37 cellular contexts compared by ENCODE assay signal in genomic region chr18:65760457-65760856, GRCh38. TPM values are rescaled to one million over a fixed set of nuclear protein-coding genes. Genes with fewer than 3 reads are reported as not detected.
"Had no signal": no experiment of that assay in that cellular context is flagged by ENCODE, and none has a peak within 500 bp of the region (broad histone marks: within the 10 kb centered on the region; RNA-seq: fewer than 3 reads in every experiment).

No MANE protein-coding gene starts in this region.

- H3K36me3 Mint-ChIP-seq: activated CD4-positive, alpha-beta memory T cell treated with anti-CD3 and anti-CD28 coated beads for 36 hours; activated naive CD4-positive, alpha-beta T cell treated with anti-CD3 and anti-CD28 coated beads, Interleukin-2, amount 50 U/mL, for 72 hours; activated naive CD8-positive, alpha-beta T cell treated with anti-CD3 and anti-CD28 coated beads for 36 hours had no signal

- ATAC-seq: activated CD8-positive, alpha-beta T cell treated with anti-CD3 and anti-CD28 coated beads for 36 hours; activated naive CD4-positive, alpha-beta T cell treated with anti-CD3 and anti-CD28 coated beads, Interleukin-2, amount 50 U/mL, for 72 hours; activated T-cell treated with anti-CD3 and anti-CD28 coated beads, Interleukin-2, amount 50 U/mL, for 4 hours; activated T-cell treated with anti-CD3 and anti-CD28 coated beads, Interleukin-2, amount 50 U/mL, for 72 hours; activated T-helper 17 cell treated with anti-CD3 and anti-CD28 coated beads, Interleukin-2, amount 50 U/mL, for 72 hours; body of pancreas had no signal

- H3K36me3 ChIP-seq: adrenal gland, brain microvascular endothelial cell, breast epithelium had no signal

- H3K9me3 Mint-ChIP-seq: activated B cell treated with CpG ODN at 0.5 μM for 24 hours; activated CD4-positive, alpha-beta T cell treated with anti-CD3 and anti-CD28 coated beads, Interleukin-2, amount 10 ng/mL, durations not matched to agents 24 days and 14 days; activated CD8-positive, alpha-beta T cell treated with anti-CD3 and anti-CD28 coated beads for 36 hours; activated T-cell treated with anti-CD3 and anti-CD28 coated beads, Interleukin-2, amount 50 U/mL, for 4 hours; activated T-helper 1 cell treated with anti-CD3 and anti-CD28 coated beads, Interleukin-12 subunit alpha, Interleukin-12 subunit beta, Interleukin-2, Interleukin-4 antibody, amounts not matched to agents 30 ng/mL and 10 ng/mL and 1 ng/mL, durations not matched to agents 14 hours and 24 hours and 36 hours; activated T-helper 17 cell treated with anti-CD3 and anti-CD28 coated beads, Interleukin-2, amount 50 U/mL, for 72 hours; T-helper 1 cell treated with Interleukin-12 subunit alpha and Interleukin-12 subunit beta and Interleukin-4 antibody, amounts not matched to agents 30 μg/mL and 1 μg/mL, for 36 hours; T-helper 2 cell treated with Interferon-gamma antibody and Interleukin-4, amounts not matched to agents 5 μg/mL and 100 μg/mL, for 36 hours had no signal

- FAIRE-seq: astrocyte, TTC549 had no signal

- H3K27me3 Mint-ChIP-seq: activated B cell treated with CpG ODN at 0.5 μM for 24 hours; activated CD4-positive, alpha-beta memory T cell treated with anti-CD3 and anti-CD28 coated beads for 36 hours; activated CD4-positive, alpha-beta T cell treated with anti-CD3 and anti-CD28 coated beads, Interleukin-2, amount 10 ng/mL, durations not matched to agents 24 days and 14 days; activated CD8-positive, alpha-beta T cell treated with anti-CD3 and anti-CD28 coated beads for 36 hours; activated naive CD8-positive, alpha-beta T cell treated with anti-CD3 and anti-CD28 coated beads for 36 hours; activated T-helper 17 cell treated with anti-CD3 and anti-CD28 coated beads, Interleukin-2, amount 50 U/mL, for 72 hours had no signal

- H3K4me3 ChIP-seq: adrenal gland, body of pancreas, breast epithelium had no signal

- DNase-seq: activated B cell treated with CpG ODN at 0.5 μM for 24 hours; activated CD4-positive, alpha-beta memory T cell treated with anti-CD3 and anti-CD28 coated beads for 36 hours; activated CD4-positive, alpha-beta T cell treated with anti-CD3 and anti-CD28 coated beads for 4 hours; activated CD4-positive, alpha-beta T cell treated with anti-CD3 and anti-CD28 coated beads, Interleukin-2, amount 10 ng/mL, durations not matched to agents 24 days and 14 days; activated CD4-positive, alpha-beta T cell treated with anti-CD3 and anti-CD28 coated beads, Interleukin-2, amount 50 U/mL, for 1 hour; activated CD4-positive, alpha-beta T cell treated with anti-CD3 and anti-CD28 coated beads, Interleukin-2, amount 50 U/mL, for 4 hours; activated CD4-positive, CD25-positive, alpha-beta regulatory T cell treated with anti-CD3 and anti-CD28 coated beads, Interleukin-2, amount 50 U/mL, for 72 hours; activated CD8-positive, alpha-beta memory T cell treated with anti-CD3 and anti-CD28 coated beads, Interleukin-2, amount 50 U/mL, for 4 hours; activated CD8-positive, alpha-beta T cell treated with anti-CD3 and anti-CD28 coated beads for 36 hours; activated effector memory CD4-positive, alpha-beta T cell treated with anti-CD3 and anti-CD28 coated beads, Interleukin-2, amount 50 U/mL, for 16 hours; activated gamma-delta T cell treated with Interleukin-2 at 50 U/mL for 16 hours; activated naive CD4-positive, alpha-beta T cell; activated naive CD4-positive, alpha-beta T cell treated with anti-CD3 and anti-CD28 coated beads for 36 hours; activated naive CD4-positive, alpha-beta T cell treated with anti-CD3 and anti-CD28 coated beads, Interleukin-2, amount 50 U/mL, for 16 hours; activated naive CD8-positive, alpha-beta T cell treated with anti-CD3 and anti-CD28 coated beads for 36 hours; activated T-cell treated with anti-CD3 and anti-CD28 coated beads for 4 hours; activated T-cell treated with anti-CD3 and anti-CD28 coated beads, Interleukin-2, amount 50 U/mL, for 1 hour; activated T-cell treated with anti-CD3 and anti-CD28 coated beads, Interleukin-2, amount 50 U/mL, for 4 hours; activated T-cell treated with anti-CD3 and anti-CD28 coated beads, Interleukin-2, amount 50 U/mL, for 72 hours; adrenal gland; amniotic stem cell; aorta; body of pancreas; brain microvascular endothelial cell; central memory CD4-positive, alpha-beta T cell; T-helper 2 cell; T-helper 9 cell had no signal

- H3K27ac Mint-ChIP-seq: activated B cell treated with CpG ODN at 0.5 μM for 24 hours; activated CD4-positive, alpha-beta memory T cell treated with anti-CD3 and anti-CD28 coated beads for 36 hours; activated CD4-positive, alpha-beta T cell treated with anti-CD3 and anti-CD28 coated beads, Interleukin-2, amount 10 ng/mL, durations not matched to agents 24 days and 14 days; activated CD8-positive, alpha-beta T cell treated with anti-CD3 and anti-CD28 coated beads for 36 hours; activated naive CD4-positive, alpha-beta T cell treated with anti-CD3 and anti-CD28 coated beads for 36 hours; activated naive CD4-positive, alpha-beta T cell treated with anti-CD3 and anti-CD28 coated beads, Interleukin-2, amount 50 U/mL, for 72 hours; activated naive CD8-positive, alpha-beta T cell treated with anti-CD3 and anti-CD28 coated beads for 36 hours; activated T-cell treated with anti-CD3 and anti-CD28 coated beads, Interleukin-2, amount 50 U/mL, for 72 hours; activated T-helper 1 cell treated with anti-CD3 and anti-CD28 coated beads, Interleukin-12 subunit alpha, Interleukin-12 subunit beta, Interleukin-2, Interleukin-4 antibody, amounts not matched to agents 30 ng/mL and 10 ng/mL and 1 ng/mL, durations not matched to agents 14 hours and 24 hours and 36 hours; activated T-helper 17 cell treated with anti-CD3 and anti-CD28 coated beads, Interleukin-2, amount 50 U/mL, for 72 hours; T-helper 1 cell treated with Interleukin-12 subunit alpha and Interleukin-12 subunit beta and Interleukin-4 antibody, amounts not matched to agents 30 μg/mL and 1 μg/mL, for 36 hours; T-helper 2 cell treated with Interferon-gamma antibody and Interleukin-4, amounts not matched to agents 5 μg/mL and 100 μg/mL, for 36 hours had no signal

- H3K9me3 ChIP-seq: adrenal gland, body of pancreas, breast epithelium had no signal

- H3K4me3 Mint-ChIP-seq: activated B cell treated with CpG ODN at 0.5 μM for 24 hours; activated CD4-positive, alpha-beta memory T cell treated with anti-CD3 and anti-CD28 coated beads for 36 hours; activated CD4-positive, alpha-beta T cell treated with anti-CD3 and anti-CD28 coated beads, Interleukin-2, amount 10 ng/mL, durations not matched to agents 24 days and 14 days; activated CD8-positive, alpha-beta T cell treated with anti-CD3 and anti-CD28 coated beads for 36 hours; activated naive CD4-positive, alpha-beta T cell treated with anti-CD3 and anti-CD28 coated beads for 36 hours; activated naive CD8-positive, alpha-beta T cell treated with anti-CD3 and anti-CD28 coated beads for 36 hours; activated T-cell treated with anti-CD3 and anti-CD28 coated beads, Interleukin-2, amount 50 U/mL, for 4 hours; activated T-cell treated with anti-CD3 and anti-CD28 coated beads, Interleukin-2, amount 50 U/mL, for 72 hours; activated T-helper 1 cell treated with anti-CD3 and anti-CD28 coated beads, Interleukin-12 subunit alpha, Interleukin-12 subunit beta, Interleukin-2, Interleukin-4 antibody, amounts not matched to agents 30 ng/mL and 10 ng/mL and 1 ng/mL, durations not matched to agents 14 hours and 24 hours and 36 hours; activated T-helper 17 cell treated with anti-CD3 and anti-CD28 coated beads, Interleukin-2, amount 50 U/mL, for 72 hours; T-helper 1 cell treated with Interleukin-12 subunit alpha and Interleukin-12 subunit beta and Interleukin-4 antibody, amounts not matched to agents 30 μg/mL and 1 μg/mL, for 36 hours; T-helper 2 cell treated with Interferon-gamma antibody and Interleukin-4, amounts not matched to agents 5 μg/mL and 100 μg/mL, for 36 hours had no signal

- H3K4me1 Mint-ChIP-seq: activated B cell treated with CpG ODN at 0.5 μM for 24 hours; activated CD4-positive, alpha-beta T cell treated with anti-CD3 and anti-CD28 coated beads, Interleukin-2, amount 10 ng/mL, durations not matched to agents 24 days and 14 days; activated naive CD8-positive, alpha-beta T cell treated with anti-CD3 and anti-CD28 coated beads for 36 hours; activated T-helper 17 cell treated with anti-CD3 and anti-CD28 coated beads, Interleukin-2, amount 50 U/mL, for 72 hours had no signal

- H3K4me1 ChIP-seq: adrenal gland, body of pancreas, breast epithelium had no signal

- H3K27ac ChIP-seq: adrenal gland, body of pancreas, brain microvascular endothelial cell, breast epithelium, VCaP had no signal

- H3K27me3 ChIP-seq: adrenal gland, body of pancreas, brain microvascular endothelial cell, breast epithelium had no signal

RNA-seq across cellular contexts. Expression of gene CDH7, which starts 9.6 kb away (rescaled TPM):
- total RNA-seq: activated B cell treated with CpG ODN at 0.5 μM for 24 hours; activated CD4-positive, alpha-beta memory T cell treated with anti-CD3 and anti-CD28 coated beads for 36 hours; activated CD4-positive, alpha-beta T cell treated with anti-CD3 and anti-CD28 coated beads, Interleukin-2, amount 10 ng/mL, durations not matched to agents 24 days and 14 days; activated CD8-positive, alpha-beta memory T cell treated with anti-CD3 and anti-CD28 coated beads for 36 hours; activated CD8-positive, alpha-beta T cell treated with anti-CD3 and anti-CD28 coated beads for 36 hours; activated naive CD4-positive, alpha-beta T cell treated with anti-CD3 and anti-CD28 coated beads for 36 hours; activated naive CD4-positive, alpha-beta T cell treated with anti-CD3 and anti-CD28 coated beads, Interleukin-2, amount 50 U/mL, for 72 hours; activated naive CD8-positive, alpha-beta T cell treated with anti-CD3 and anti-CD28 coated beads for 36 hours; activated T-cell treated with anti-CD3 and anti-CD28 coated beads, Interleukin-2, amount 50 U/mL, for 4 hours; activated T-cell treated with anti-CD3 and anti-CD28 coated beads, Interleukin-2, amount 50 U/mL, for 72 hours; activated T-helper 1 cell treated with anti-CD3 and anti-CD28 coated beads, Interleukin-12 subunit alpha, Interleukin-12 subunit beta, Interleukin-2, Interleukin-4 antibody, amounts not matched to agents 30 ng/mL and 10 ng/mL and 1 ng/mL, durations not matched to agents 14 hours and 24 hours and 36 hours; activated T-helper 17 cell treated with anti-CD3 and anti-CD28 coated beads, Interleukin-2, amount 50 U/mL, for 72 hours; body of pancreas had no signal
- polyA plus RNA-seq: aorta had no signal
